ENCODE assay signal across 18 cellular contexts in the genomic region with DNA sequence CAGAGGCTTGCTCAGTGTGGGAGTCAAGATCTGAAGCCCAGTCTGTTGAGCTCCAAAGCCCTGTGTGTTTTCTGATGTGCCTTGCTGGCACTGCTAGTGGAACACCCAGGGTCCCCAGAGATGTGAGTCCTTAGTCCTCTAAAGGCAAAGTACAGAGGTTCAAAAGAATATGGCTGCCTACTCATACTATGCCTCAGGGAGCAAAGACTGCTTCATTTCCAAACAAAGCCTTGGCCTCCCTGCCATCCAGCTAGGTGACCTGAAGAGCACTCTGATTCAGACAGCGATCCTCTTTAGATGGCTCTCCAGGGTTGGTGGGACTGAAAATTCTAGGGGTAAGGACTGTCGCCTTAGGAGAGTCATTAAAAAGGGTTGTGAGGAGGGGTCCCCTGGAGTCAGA. TPM values are rescaled to one million over a fixed set of nuclear protein-coding genes. Genes with fewer than 3 reads are reported as not detected.
A peak's percentile ranks its signal among the peaks of the same experiment; 100 is the strongest.
DNase-seq lines count a peak whose midpoint lies in the region; ATAC-seq and TF ChIP-seq lines count a peak whose summit lies in the region.
"Had no signal": no experiment of that assay in that cellular context is flagged by ENCODE, and none has a peak within 500 bp of the region (broad histone marks: within the 10 kb centered on the region; RNA-seq: fewer than 3 reads in every experiment).

No MANE protein-coding gene starts in this region.

- H3K27me3 Mint-ChIP-seq in brain = peaks cover 39% of the 10 kb centered on the region

- DNase-seq in ovary = no peak
- no peak for DNase-seq in uterus
- no peak for DNase-seq in stimulated activated CD4-positive, alpha-beta T cell treated with anti-CD3 and anti-CD28 coated beads, Interleukin-2, amount 100 ng/mL, for 48 hours
- DNase-seq in UCSD-AML1 (lab: John Stamatoyannopoulos, UW; ENCODE audit: unreplicated experiment) = no peak
- DNase-seq: ACHN, C1 segment of cervical spinal cord, NCI-H1105 treated with DMSO at 0.1 percent for 48 hours, NCI-H1694, NCI-H2081 treated with DMSO at 0.1 percent for 48 hours, NCI-H510A, NCI-H82, OCI-M1, SHP77, SK-N-SH had no signal

- H3K27ac Mint-ChIP-seq in brain = peak overlapping the region in 3 of 5 experiments; percentile 0 to 66 (median 54)

- ATAC-seq in HG02840 (IDR thresholded peaks at IDR 0.05; ENCODE audit: low FRiP score, unreplicated experiment) = no peak

- H3K4me3 Mint-ChIP-seq in brain = peak overlapping the region in 4 of 5 experiments; percentile 13 to 89 (median 70)

- no peak for TF ChIP-seq EP300 in ovary (IDR thresholded peaks at IDR 0.05)

- TF ChIP-seq CTCF in brain (conservative IDR thresholded peaks at IDR 0.05) (no peak), ovary (IDR thresholded peaks at IDR 0.05) (no peak), uterus (IDR thresholded peaks at IDR 0.05) (no peak)

- intact Hi-C loops in ovary (cut with DNase I) (no loop called here), uterus (cut with DNase I; ENCODE audit: low total_unique reads) (no loop called here)

- H3K27me3 ChIP-seq in layer of hippocampus (ENCODE audit: control insufficient read depth, insufficient read depth, low read length) (peaks cover 11% of the 10 kb centered on the region), ovary (no peaks in the 10 kb centered on the region), uterus (no peaks in the 10 kb centered on the region)

- TF ChIP-seq POLR2A in ovary (IDR thresholded peaks at IDR 0.05) (no peak), uterus (IDR thresholded peaks at IDR 0.05) (no peak)

- H3K4me3 ChIP-seq in ovary (peak overlapping the region; percentile 71), uterus (peak overlapping the region; percentile 61 to 70)
- H3K4me3 ChIP-seq: HAP-1 had no signal

- 44 to 91% (median 50%) methylated on average over 2 of the region's 2 CpGs for WGBS in ovary, 3 donors

- H3K36me3 Mint-ChIP-seq in brain = no peaks in the 10 kb centered on the region

- H3K4me1 Mint-ChIP-seq in brain = peaks cover 55% of the 10 kb centered on the region

- H3K4me1 ChIP-seq in ovary (ENCODE audit: insufficient read depth) (peaks cover 21% of the 10 kb centered on the region), uterus (no peaks in the 10 kb centered on the region)

- no peaks in the 10 kb centered on the region for H3K9me3 Mint-ChIP-seq in brain

- H3K27ac ChIP-seq in layer of hippocampus (ENCODE audit: low read depth, low read length) (peak overlapping the region; percentile 48), ovary (peak overlapping the region in 1 of 2 donors; percentile 8), uterus (peak overlapping the region; percentile 89 to 90)

- H3K9me3 ChIP-seq in ovary (no peaks in the 10 kb centered on the region), uterus (no peaks in the 10 kb centered on the region)
- H3K9me3 ChIP-seq: HAP-1, SK-N-SH had no signal

- H3K36me3 ChIP-seq in ovary (no peaks in the 10 kb centered on the region), uterus (no peaks in the 10 kb centered on the region)
- H3K36me3 ChIP-seq: HAP-1 had no signal

RNA-seq across cellular contexts. Expression of gene PRLR, which starts 2.0 kb away (rescaled TPM):
- 0.07 TPM for polyA plus RNA-seq in brain (ENCODE audit: insufficient read depth, low read depth, low replicate concordance)
- 10 to 100 TPM in 3 of 7 donors, 1 to 10 TPM in 4; 3.2 to 18.5 (median 8.1) TPM for total RNA-seq in ovary
- polyA plus RNA-seq in ovary = 10 to 100 TPM in 1 of 2 donors, 1 to 10 TPM in 1; 1.8 to 24.5 TPM
- 10 to 100 TPM; 15.8 to 80.6 (median 48.0) TPM for total RNA-seq in uterus
